In genomic region chr5:144206136-144206535, GRCh38 we compare ENCODE assay signal across 22 cellular contexts. TPM values are rescaled to one million over a fixed set of nuclear protein-coding genes. Genes with fewer than 3 reads are reported as not detected.
A peak's percentile ranks its signal among the peaks of the same experiment; 100 is the strongest.
DNase-seq lines count a peak whose midpoint lies in the region; ATAC-seq and TF ChIP-seq lines count a peak whose summit lies in the region.
"Had no signal": no experiment of that assay in that cellular context is flagged by ENCODE, and none has a peak within 500 bp of the region (broad histone marks: within the 10 kb centered on the region; RNA-seq: fewer than 3 reads in every experiment).

No MANE protein-coding gene starts in this region.

- H3K36me3 Mint-ChIP-seq in nephron (ENCODE audit: low read depth), result no peaks in the 10 kb centered on the region
- no peaks in the 10 kb centered on the region for H3K36me3 Mint-ChIP-seq in H9 (ENCODE audit: insufficient read depth in 1 of 3, low read depth in 3 of 3)
- no peaks in the 10 kb centered on the region for H3K36me3 Mint-ChIP-seq in stimulated activated naive B cell treated with anti-CD40 and anti-IgM and Interleukin-4, amounts not matched to agents 10 μg/mL and 1 μg/mL and 100 μg/mL, for 72 hours

- H2BK5ac ChIP-seq in H9 (ENCODE audit: insufficient read length, low read length), result no peak overlapping the region

- no peak overlapping the region for H2BK120ac ChIP-seq in H9 (ENCODE audit: low read depth, low read length, poor library complexity, severe bottlenecking)

- H3K9me3 Mint-ChIP-seq in nephron (no peaks in the 10 kb centered on the region), H9 (no peaks in the 10 kb centered on the region; a peak in 1 of 5 replicates)
- no peaks in the 10 kb centered on the region for H3K9me3 Mint-ChIP-seq in stimulated activated naive B cell treated with anti-CD40 and anti-IgM and Interleukin-4, amounts not matched to agents 10 μg/mL and 1 μg/mL and 100 μg/mL, for 72 hours
- H3K9me3 Mint-ChIP-seq: activated naive CD8-positive, alpha-beta T cell treated with anti-CD3 and anti-CD28 coated beads, Interleukin-2, amount 50 U/mL, for 24 hours; endodermal cell; stimulated activated naive CD8-positive, alpha-beta T cell treated with anti-CD3 and anti-CD28 coated beads, Interleukin-15, Interleukin-2, amounts not matched to agents 100 ng/mL and 50 ng/mL, for 24 hours had no signal

- H3K79me1 ChIP-seq in H9 (ENCODE audit: insufficient read depth, low read depth, low read length, poor library complexity, severe bottlenecking), result no peaks in the 10 kb centered on the region

- no peak overlapping the region for H2AFZ ChIP-seq in H9 (ENCODE audit: low read length)

- H3K56ac ChIP-seq in H9 (ENCODE audit: insufficient read length, low read depth, low read length), result no peak overlapping the region

- no peak overlapping the region for H4K8ac ChIP-seq in H9 (replicated peaks; ENCODE audit: insufficient read length, low read depth, low read length)

- H3T11ph ChIP-seq in H9 (ENCODE audit: low read length), result no peak overlapping the region

- H2BK20ac ChIP-seq in H9 (ENCODE audit: low read depth, low read length, poor library complexity, severe bottlenecking), result no peak overlapping the region

- H3K4me1 Mint-ChIP-seq in nephron (peaks cover 38% of the 10 kb centered on the region), H9 (peaks cover 12 to 16% of the 10 kb centered on the region in 2 experiments)
- peaks cover 0 to 2% of the 10 kb centered on the region in 2 donors for H3K4me1 Mint-ChIP-seq in stimulated activated naive B cell treated with anti-CD40 and anti-IgM and Interleukin-4, amounts not matched to agents 10 μg/mL and 1 μg/mL and 100 μg/mL, for 72 hours

- peak overlapping the region; percentile 76 to 86 (median 79) for H3K4me3 Mint-ChIP-seq in nephron
- H3K4me3 Mint-ChIP-seq in H9, result no peak overlapping the region
- no peak overlapping the region for H3K4me3 Mint-ChIP-seq in stimulated activated naive B cell treated with anti-CD40 and anti-IgM and Interleukin-4, amounts not matched to agents 10 μg/mL and 1 μg/mL and 100 μg/mL, for 72 hours
- H3K4me3 Mint-ChIP-seq: activated naive CD8-positive, alpha-beta T cell treated with anti-CD3 and anti-CD28 coated beads, Interleukin-2, amount 50 U/mL, for 24 hours had no signal

- H3K14ac ChIP-seq in H9 (ENCODE audit: insufficient read depth, low read length), result no peak overlapping the region

- CTCF ChIA-PET in AG04449 (lab: Yijun Ruan, JAX), result interaction anchor here (0.7 to 4.7 kb wide), 9 partner anchors 8 to 1940 kb away, joined by 3 to 36 read pairs (median 5); no protein-coding TSS in a partner anchor

- H4K20me1 ChIP-seq in H9 (ENCODE audit: control insufficient read depth, insufficient read depth, insufficient read length), result no peaks in the 10 kb centered on the region

- 62 to 79% (median 72%) methylated on average over 2 of the region's 2 CpGs for WGBS in spleen, 5 donors
- no CpG with 5 or more reads among the region's 2 CpGs for WGBS in H9 (ENCODE audit: extremely low coverage, insufficient read length, low lambda C conversion rate)

- no peak overlapping the region for H2AK5ac ChIP-seq in H9 (ENCODE audit: insufficient read length, low read length)

- H3K27me3 Mint-ChIP-seq in nephron (ENCODE audit: low read depth) (peaks cover 21% of the 10 kb centered on the region), H9 (ENCODE audit: low read depth) (peaks cover 36% of the 10 kb centered on the region)
- H3K27me3 Mint-ChIP-seq in stimulated activated naive B cell treated with anti-CD40 and anti-IgM and Interleukin-4, amounts not matched to agents 10 μg/mL and 1 μg/mL and 100 μg/mL, for 72 hours, result peaks cover 41 to 68% of the 10 kb centered on the region in 2 donors

- no peak overlapping the region for H4K91ac ChIP-seq in H9 (ENCODE audit: insufficient read length, low read depth, low read length)

- H3K4me3 ChIP-seq in AG04449 (ENCODE audit: low read depth, low read length), result peak overlapping the region; percentile 58
- H3K4me3 ChIP-seq in endocrine pancreas (ENCODE audit: control insufficient read depth, insufficient read depth, low read length), result peak overlapping the region; percentile 23
- H3K4me3 ChIP-seq in spleen, result no peak overlapping the region
- H3K4me3 ChIP-seq: right lobe of liver had no signal

- DNase-seq in AG04449 (ENCODE audit: low read depth, low spot score), result no peak
- DNase-seq in M059J (ENCODE audit: low read depth), result peak; percentile 6
- DNase-seq in spleen, result no peak
- no peak for DNase-seq in H9
- no peak for DNase-seq in NCI-H1930 (lab: John Stamatoyannopoulos, UW)
- no peak for DNase-seq in stimulated activated naive B cell treated with anti-CD40 and anti-IgM and Interleukin-4, amounts not matched to agents 10 μg/mL and 1 μg/mL and 100 μg/mL, for 72 hours
- DNase-seq: activated naive CD8-positive, alpha-beta T cell treated with anti-CD3 and anti-CD28 coated beads, Interleukin-2, amount 50 U/mL, for 24 hours; endodermal cell; foreskin fibroblast; left colon; NCI-H1105; NCI-H2171; NCI-H82; right lobe of liver; stimulated activated CD4-positive, alpha-beta T cell treated with anti-CD3 and anti-CD28 coated beads, Interleukin-1b, Interleukin-23, amount 100 ng/mL, for 48 hours; T-helper 9 cell had no signal

- H3K4me1 ChIP-seq in endocrine pancreas (ENCODE audit: control insufficient read depth, insufficient read depth, low read length), result no peaks in the 10 kb centered on the region
- peaks cover 0 to 8% (median 4%) of the 10 kb centered on the region in 6 donors for H3K4me1 ChIP-seq in spleen
- no peaks in the 10 kb centered on the region for H3K4me1 ChIP-seq in H9 (ENCODE audit: insufficient read depth, low read length)
- H3K4me1 ChIP-seq: right lobe of liver had no signal

- no peak overlapping the region for H3K18ac ChIP-seq in H9 (ENCODE audit: insufficient read length, low read depth, low read length)

- POLR2A ChIA-PET in AG04449 (lab: Yijun Ruan, JAX), result no interaction called here

- no peaks in the 10 kb centered on the region for H3K79me2 ChIP-seq in H9 (ENCODE audit: insufficient read depth, low read length)

- H3K36me3 ChIP-seq in endocrine pancreas (ENCODE audit: control insufficient read depth, insufficient read depth, low read length) (no peaks in the 10 kb centered on the region), spleen (no peaks in the 10 kb centered on the region)
- H3K36me3 ChIP-seq: right lobe of liver, vagina had no signal

- H3K23ac ChIP-seq in H9 (ENCODE audit: insufficient read length, low read depth, low read length), result no peak overlapping the region

- no peak overlapping the region for H3K4me2 ChIP-seq in H9 (ENCODE audit: insufficient read depth, insufficient read length, low read length)

- no peak overlapping the region for H2BK15ac ChIP-seq in H9 (ENCODE audit: low read depth, low read length)

- H3K27ac Mint-ChIP-seq in nephron (peak overlapping the region; percentile 1 to 66 (median 44)), H9 (no peak overlapping the region)
- no peak overlapping the region for H3K27ac Mint-ChIP-seq in stimulated activated naive B cell treated with anti-CD40 and anti-IgM and Interleukin-4, amounts not matched to agents 10 μg/mL and 1 μg/mL and 100 μg/mL, for 72 hours
- H3K27ac Mint-ChIP-seq: activated naive CD8-positive, alpha-beta T cell treated with anti-CD3 and anti-CD28 coated beads, Interleukin-2, amount 50 U/mL, for 24 hours; endodermal cell; stimulated activated naive CD8-positive, alpha-beta T cell treated with anti-CD3 and anti-CD28 coated beads, Interleukin-15, Interleukin-2, amounts not matched to agents 100 ng/mL and 50 ng/mL, for 24 hours had no signal

- no peak overlapping the region for H4K5ac ChIP-seq in H9 (ENCODE audit: insufficient read length, low read depth, low read length)

- no peak overlapping the region for H2BK12ac ChIP-seq in H9 (ENCODE audit: insufficient read length, low read depth, low read length)

- intact Hi-C loops in spleen (cut with DNase I; ENCODE audit: low total_unique reads), result loop anchor here (10.0 kb wide), 1 partner anchor 1619 kb away; no protein-coding TSS in a partner anchor

- H3K9me3 ChIP-seq in endocrine pancreas (ENCODE audit: control insufficient read depth, low read length), result no peaks in the 10 kb centered on the region
- H3K9me3 ChIP-seq in spleen, result no peaks in the 10 kb centered on the region
- no peaks in the 10 kb centered on the region for H3K9me3 ChIP-seq in H9 (ENCODE audit: control insufficient read depth, low read depth, low read length)
- H3K9me3 ChIP-seq: right lobe of liver, vagina had no signal

- ATAC-seq in stimulated activated naive B cell treated with anti-CD40 and anti-IgM and Interleukin-4, amounts not matched to agents 10 μg/mL and 1 μg/mL and 100 μg/mL, for 72 hours (replicated peaks), result no peak
- ATAC-seq: activated CD4-positive, CD25-positive, alpha-beta regulatory T cell treated with anti-CD3 and anti-CD28 coated beads, Interleukin-2, amount 50 U/mL, for 24 hours; activated naive CD8-positive, alpha-beta T cell treated with anti-CD3 and anti-CD28 coated beads, Interleukin-2, amount 50 U/mL, for 24 hours; left colon; Panc1; right lobe of liver had no signal

- no peak for TF ChIP-seq CTCF in AG04449 (IDR thresholded peaks at IDR 0.05; ENCODE audit: insufficient read depth, low read length, missing control alignments)
- no peak for TF ChIP-seq CTCF in nephron (IDR thresholded peaks at IDR 0.05; ENCODE audit: unreplicated experiment in 3 of 3)
- TF ChIP-seq CTCF in spleen (IDR thresholded peaks at IDR 0.05 in 8 of 11, conservative IDR thresholded peaks at IDR 0.05 in 3 of 11), result no peak
- TF ChIP-seq CTCF in H9 (conservative IDR thresholded peaks at IDR 0.05), result no peak

- H3K27me3 ChIP-seq in endocrine pancreas (ENCODE audit: control insufficient read depth, insufficient read depth, low read length) (no peaks in the 10 kb centered on the region), spleen (replicated peaks in 1 of 7) (peaks cover 0 to 57% (median 24%) of the 10 kb centered on the region in 7 donors), H9 (ENCODE audit: insufficient read depth, low read length) (no peaks in the 10 kb centered on the region; the same call in 1 of the 2 replicates)
- H3K27me3 ChIP-seq: right lobe of liver had no signal

- no peak overlapping the region for H3K9ac ChIP-seq in endocrine pancreas (ENCODE audit: control insufficient read depth, insufficient read depth, low read length)
- H3K9ac ChIP-seq in H9 (ENCODE audit: extremely low read depth, insufficient read length, low read length), result no peak overlapping the region

- H3K27ac ChIP-seq in spleen (no peak overlapping the region), H9 (ENCODE audit: insufficient read length, low read depth, low read length) (no peak overlapping the region)
- H3K27ac ChIP-seq: right lobe of liver, vagina had no signal

- no peak for TF ChIP-seq POLR2A in spleen (IDR thresholded peaks at IDR 0.05)

- peaks cover 5% of the 10 kb centered on the region for H3K23me2 ChIP-seq in H9 (ENCODE audit: insufficient read length, low read depth, low read length, poor library complexity, severe bottlenecking)

- H3K4ac ChIP-seq in H9 (ENCODE audit: low read depth, low read length), result no peak overlapping the region

RNA-seq across cellular contexts. Expression of gene KCTD16, which starts 35.5 kb away (rescaled TPM):
- 0.10 TPM in 1 of 2 replicates, not detected in the other for total RNA-seq in M059J (2014; rRNA removed; shearing (Covaris generic))
- under 1 TPM; 0.09 to 0.24 (median 0.20) TPM for total RNA-seq in spleen
- polyA plus RNA-seq in spleen, result under 1 TPM; under 0.01 to 0.03 (median 0.03) TPM
- total RNA-seq in H9 (2021), result 0.09 and 0.11 TPM in 2 replicates

RNA-seq across cellular contexts. Expression of gene YIPF5, which starts 35.7 kb away (rescaled TPM):
- 123 and 221 TPM in 2 replicates for total RNA-seq in M059J (2014; rRNA removed; shearing (Covaris generic))
- total RNA-seq in spleen, result 10 to 100 TPM; 25.4 to 39.5 (median 34.1) TPM
- 1 to 10 TPM; 8.2 to 9.6 (median 8.2) TPM for polyA plus RNA-seq in spleen
- total RNA-seq in H9 (2021), result 44.6 and 45.4 TPM in 2 replicates

Comparison
In these comparisons a context has a peak if more than half of its experiments do, and no peak if none do; other contexts are left out.
1. H3K4me3 ChIP-seq: peak in AG04449 (single experiment) and endocrine pancreas (single experiment); none in spleen (0 of 8).
2. H3K27ac Mint-ChIP-seq: peak in nephron (3 of 3); none in H9 (0 of 3) and stimulated activated naive B cell treated with anti-CD40 and anti-IgM and Interleukin-4, amounts not matched to agents 10 μg/mL and 1 μg/mL and 100 μg/mL, for 72 hours (single experiment).
3. H3K4me3 Mint-ChIP-seq: peak in nephron (3 of 3); none in H9 (0 of 2) and stimulated activated naive B cell treated with anti-CD40 and anti-IgM and Interleukin-4, amounts not matched to agents 10 μg/mL and 1 μg/mL and 100 μg/mL, for 72 hours (0 of 2).